1 cellular context compared by ENCODE assay signal in genomic region chr20:53929399-53929798, GRCh38.
TF ChIP-seq lines count a peak whose summit lies in the region.

No MANE protein-coding gene starts in this region.

TF ChIP-seq in GM12878, 131 proteins besides CTCF, POLR2A, EP300 and RAD21:
- TF ChIP-seq NFXL1 (IDR thresholded peaks at IDR 0.05; ENCODE audit: borderline replicate concordance) (peak; percentile 8; the same call in 1 of the 2 replicates), BACH1 (IDR thresholded peaks at IDR 0.05; ENCODE audit: borderline replicate concordance) (no peak)
